Comparison of ENCODE assay signal across 26 cellular contexts in the genomic region with DNA sequence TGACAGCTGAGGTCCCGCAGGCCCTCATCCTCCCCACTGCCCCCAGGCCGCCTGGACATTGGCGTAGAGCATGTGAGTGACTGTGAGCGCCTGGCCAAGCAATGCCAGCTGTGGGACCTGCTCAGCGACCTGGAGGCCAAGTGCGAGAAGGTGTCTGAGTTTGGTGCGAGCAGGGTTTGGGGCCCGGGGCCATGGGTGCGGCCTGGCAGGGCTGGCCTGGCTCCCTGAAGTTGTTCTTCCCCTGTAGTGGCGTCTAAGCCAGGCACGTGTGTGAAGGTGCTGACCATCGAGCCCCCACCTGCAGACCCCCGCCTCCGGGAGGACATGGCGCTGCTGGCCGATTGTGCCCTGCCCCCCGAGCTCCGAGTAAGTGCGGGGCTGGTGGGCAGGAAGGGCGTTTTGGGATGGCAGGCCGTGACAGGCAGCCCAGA. TPM values are rescaled to one million over a fixed set of nuclear protein-coding genes. Genes with fewer than 3 reads are reported as not detected.
DNase-seq lines count a peak whose midpoint lies in the region; ATAC-seq, FAIRE-seq and TF ChIP-seq lines count a peak whose summit lies in the region.
"Had no signal": no experiment of that assay in that cellular context is flagged by ENCODE, and none has a peak within 500 bp of the region (broad histone marks: within the 10 kb centered on the region; RNA-seq: fewer than 3 reads in every experiment).

No MANE protein-coding gene starts in this region.

- no peaks in the 10 kb centered on the region for H3K36me3 ChIP-seq in astrocyte (ENCODE audit: insufficient read depth, low read length)
- peaks cover 36 to 67% (median 45%) of the 10 kb centered on the region in 3 donors for H3K36me3 ChIP-seq in tibial artery
- no peaks in the 10 kb centered on the region for H3K36me3 ChIP-seq in GM23338 (ENCODE audit: insufficient read depth)
- H3K36me3 ChIP-seq: brain microvascular endothelial cell had no signal

- H3K9ac ChIP-seq in astrocyte (ENCODE audit: low read length) = no peak overlapping the region
- H3K9ac ChIP-seq: KMS-11 had no signal

- peaks cover 10% of the 10 kb centered on the region for H3K4me1 ChIP-seq in astrocyte (ENCODE audit: insufficient read depth, low read length)
- peaks cover 12 to 35% (median 26%) of the 10 kb centered on the region in 4 donors for H3K4me1 ChIP-seq in tibial artery
- peaks cover 5% of the 10 kb centered on the region; the same call in 1 of the 2 replicates for H3K4me1 ChIP-seq in GM23338 (ENCODE audit: insufficient read depth)

- H3K27ac ChIP-seq in astrocyte (ENCODE audit: low read depth, low read length) = no peak overlapping the region
- H3K27ac ChIP-seq in tibial artery = no peak overlapping the region
- no peak overlapping the region for H3K27ac ChIP-seq in GM23338 (ENCODE audit: low read depth)
- H3K27ac ChIP-seq: A549, brain microvascular endothelial cell, gastroesophageal sphincter, KMS-11 had no signal

- no peaks in the 10 kb centered on the region for H3K9me2 ChIP-seq in GM23338 (ENCODE audit: insufficient read depth)

- intact Hi-C loops in natural killer cell (cut with micrococcal nuclease) = no loop called here
- intact Hi-C loops in tibial artery (cut with DNase I; ENCODE audit: low total_unique reads) = no loop called here

- H2AFZ ChIP-seq in astrocyte (ENCODE audit: low read depth, low read length) (no peak overlapping the region), GM23338 (no peak overlapping the region)

- peak overlapping the region; percentile 40 for H3K4me3 Mint-ChIP-seq in astrocyte (ENCODE audit: unreplicated experiment)
- H3K4me3 Mint-ChIP-seq in natural killer cell = no peak overlapping the region
- H3K4me3 Mint-ChIP-seq in GM23338 = no peak overlapping the region
- H3K4me3 Mint-ChIP-seq: activated naive CD8-positive, alpha-beta T cell treated with anti-CD3 and anti-CD28 coated beads for 36 hours; activated T-helper 1 cell treated with anti-CD3 and anti-CD28 coated beads, Interleukin-12 subunit alpha, Interleukin-12 subunit beta, Interleukin-2, Interleukin-4 antibody, amounts not matched to agents 30 ng/mL and 10 ng/mL and 1 ng/mL, durations not matched to agents 14 hours and 24 hours and 36 hours; mesothelial cell of epicardium; nephron progenitor cell; stimulated activated naive B cell treated with anti-CD40 and anti-IgM and Interleukin-4, amounts not matched to agents 10 μg/mL and 1 μg/mL and 100 μg/mL, for 72 hours had no signal

- H3K79me2 ChIP-seq in astrocyte (ENCODE audit: insufficient read depth, low read length) = no peaks in the 10 kb centered on the region
- no peaks in the 10 kb centered on the region for H3K79me2 ChIP-seq in GM23338 (replicated peaks; ENCODE audit: insufficient read depth)

- no peaks in the 10 kb centered on the region for H3K4me1 Mint-ChIP-seq in astrocyte (ENCODE audit: low read depth, unreplicated experiment)
- peaks cover 18 to 46% of the 10 kb centered on the region in 2 donors for H3K4me1 Mint-ChIP-seq in natural killer cell
- peaks cover 16% of the 10 kb centered on the region for H3K4me1 Mint-ChIP-seq in GM23338

- H3K36me3 Mint-ChIP-seq in astrocyte (ENCODE audit: low read depth, unreplicated experiment) = peaks cover 12% of the 10 kb centered on the region
- no peaks in the 10 kb centered on the region for H3K36me3 Mint-ChIP-seq in natural killer cell
- no peaks in the 10 kb centered on the region; the same call in 2 of the 3 replicates for H3K36me3 Mint-ChIP-seq in GM23338 (ENCODE audit: low read depth)
- H3K36me3 Mint-ChIP-seq: activated naive CD8-positive, alpha-beta T cell treated with anti-CD3 and anti-CD28 coated beads for 36 hours had no signal

- H4K20me1 ChIP-seq in astrocyte (ENCODE audit: insufficient read depth, low read length) (no peaks in the 10 kb centered on the region), GM23338 (replicated peaks; ENCODE audit: insufficient read depth) (no peaks in the 10 kb centered on the region)

- DNase-seq in activated effector memory CD4-positive, alpha-beta T cell treated with anti-CD3 and anti-CD28 coated beads, Interleukin-2, amount 50 U/mL, for 16 hours = peak; percentile 56
- DNase-seq in activated effector memory CD4-positive, alpha-beta T cell treated with Interleukin-2 at 50 U/mL for 16 hours = no peak
- DNase-seq in astrocyte (ENCODE audit: low read depth) (no peak), natural killer cell (peak; percentile 13), tibial artery (peak; percentile 12 to 59), GM23338 (ENCODE audit: low spot score) (no peak), mucosa of gallbladder (ENCODE audit: low spot score) (no peak), NCI-H524 treated with DMSO at 0.1 percent for 48 hours (lab: John Stamatoyannopoulos, UW) (no peak)
- DNase-seq: activated CD4-positive, alpha-beta T cell treated with anti-CD3 and anti-CD28 coated beads for 1 hour; activated naive CD8-positive, alpha-beta T cell treated with anti-CD3 and anti-CD28 coated beads for 36 hours; brain microvascular endothelial cell; Calu3; NCI-H1694; nephron progenitor cell; stimulated activated CD4-positive, alpha-beta T cell treated with anti-CD3 and anti-CD28 coated beads, Interleukin-2, amount 100 ng/mL, for 48 hours; stimulated activated naive B cell treated with anti-CD40 and anti-IgM and Interleukin-4, amounts not matched to agents 10 μg/mL and 1 μg/mL and 100 μg/mL, for 72 hours; SW 1271 had no signal

- H3K27me3 ChIP-seq in astrocyte (ENCODE audit: insufficient read depth, low read length) (no peaks in the 10 kb centered on the region), tibial artery (no peaks in the 10 kb centered on the region), GM23338 (ENCODE audit: insufficient read depth) (no peaks in the 10 kb centered on the region)
- H3K27me3 ChIP-seq: brain microvascular endothelial cell, gastroesophageal sphincter had no signal

- H3K4me2 ChIP-seq in astrocyte (ENCODE audit: low read length) = no peak overlapping the region
- no peak overlapping the region for H3K4me2 ChIP-seq in GM23338
- H3K4me2 ChIP-seq: A549, KMS-11, smooth muscle cell had no signal

- no peaks in the 10 kb centered on the region for H3F3A ChIP-seq in GM23338 (replicated peaks; ENCODE audit: low read depth)

- no peaks in the 10 kb centered on the region for H3K9me3 Mint-ChIP-seq in astrocyte (ENCODE audit: unreplicated experiment)
- H3K9me3 Mint-ChIP-seq in natural killer cell = no peaks in the 10 kb centered on the region
- peaks cover 5% of the 10 kb centered on the region; the same call in 2 of the 3 replicates for H3K9me3 Mint-ChIP-seq in GM23338
- H3K9me3 Mint-ChIP-seq: activated naive CD8-positive, alpha-beta T cell treated with anti-CD3 and anti-CD28 coated beads for 36 hours; activated T-helper 1 cell treated with anti-CD3 and anti-CD28 coated beads, Interleukin-12 subunit alpha, Interleukin-12 subunit beta, Interleukin-2, Interleukin-4 antibody, amounts not matched to agents 30 ng/mL and 10 ng/mL and 1 ng/mL, durations not matched to agents 14 hours and 24 hours and 36 hours; mesothelial cell of epicardium; nephron progenitor cell; stimulated activated naive B cell treated with anti-CD40 and anti-IgM and Interleukin-4, amounts not matched to agents 10 μg/mL and 1 μg/mL and 100 μg/mL, for 72 hours had no signal

- TF ChIP-seq CTCF in astrocyte (IDR thresholded peaks at IDR 0.05; ENCODE audit: insufficient read depth, low read depth, low read length) (no peak), natural killer cell (IDR thresholded peaks at IDR 0.05) (no peak), tibial artery (IDR thresholded peaks at IDR 0.05) (no peak), GM23338 (conservative IDR thresholded peaks at IDR 0.05; ENCODE audit: low read depth in 2 of 2) (no peak)

- H3K27me3 Mint-ChIP-seq in astrocyte (ENCODE audit: low read depth, unreplicated experiment) (peaks cover 2% of the 10 kb centered on the region), natural killer cell (ENCODE audit: low read depth in 2 of 2) (no peaks in the 10 kb centered on the region), GM23338 (ENCODE audit: insufficient read depth, low read depth, poor library complexity) (peaks cover 11% of the 10 kb centered on the region)
- H3K27me3 Mint-ChIP-seq: activated naive CD8-positive, alpha-beta T cell treated with anti-CD3 and anti-CD28 coated beads for 36 hours; stimulated activated naive B cell treated with anti-CD40 and anti-IgM and Interleukin-4, amounts not matched to agents 10 μg/mL and 1 μg/mL and 100 μg/mL, for 72 hours had no signal

- FAIRE-seq in astrocyte (lab: Jason Lieb, UNC) = no peak
- FAIRE-seq: A549, colon, HTR-8/SVneo had no signal

- no peak overlapping the region for H3K27ac Mint-ChIP-seq in astrocyte (ENCODE audit: unreplicated experiment)
- no peak overlapping the region for H3K27ac Mint-ChIP-seq in natural killer cell
- no peak overlapping the region for H3K27ac Mint-ChIP-seq in GM23338
- H3K27ac Mint-ChIP-seq: activated naive CD8-positive, alpha-beta T cell treated with anti-CD3 and anti-CD28 coated beads for 36 hours; activated T-helper 1 cell treated with anti-CD3 and anti-CD28 coated beads, Interleukin-12 subunit alpha, Interleukin-12 subunit beta, Interleukin-2, Interleukin-4 antibody, amounts not matched to agents 30 ng/mL and 10 ng/mL and 1 ng/mL, durations not matched to agents 14 hours and 24 hours and 36 hours; mesothelial cell of epicardium; nephron progenitor cell had no signal

- H3K9me3 ChIP-seq in astrocyte (ENCODE audit: insufficient read depth, low read depth, low read length) (no peaks in the 10 kb centered on the region), tibial artery (no peaks in the 10 kb centered on the region)
- H3K9me3 ChIP-seq: A549, gastroesophageal sphincter, psoas muscle had no signal

- ATAC-seq in natural killer cell = no peak
- ATAC-seq in GM23338 = no peak
- ATAC-seq: A549; gastroesophageal sphincter; psoas muscle; stimulated activated naive B cell treated with anti-CD40 and anti-IgM and Interleukin-4, amounts not matched to agents 10 μg/mL and 1 μg/mL and 100 μg/mL, for 72 hours had no signal

- H3K4me3 ChIP-seq in astrocyte (ENCODE audit: insufficient read depth, low read depth, low read length) = no peak overlapping the region
- H3K4me3 ChIP-seq in tibial artery = no peak overlapping the region
- H3K4me3 ChIP-seq in GM23338 = no peak overlapping the region
- H3K4me3 ChIP-seq: A549, gastroesophageal sphincter, psoas muscle, smooth muscle cell had no signal

TF ChIP-seq in GM23338, 12 proteins besides CTCF, POLR2A, EP300 and RAD21 (continues in another document):
- TF ChIP-seq NANOG (IDR thresholded peaks at IDR 0.05; ENCODE audit: borderline replicate concordance) (no peak), ZNF331 (CRISPR knock-in tag; IDR thresholded peaks at IDR 0.05; ENCODE audit: low read depth) (no peak), POLR2AphosphoS5 (IDR thresholded peaks at IDR 0.05; ENCODE audit: low read depth) (no peak)

RNA-seq across cellular contexts. Expression of gene ABTB1, which starts 4.2 kb away (rescaled TPM):
- total RNA-seq in astrocyte (11.6 and 11.8 TPM in 2 replicates), natural killer cell (100 to 1,000 TPM in 2 of 3 donors, 10 to 100 TPM in 1; 98.8 to 127 (median 107) TPM), mucosa of gallbladder (57.7 TPM)
- 5.0 and 5.7 TPM in 2 replicates for total RNA-seq in GM23338 (2014; rRNA removed; shearing (Covaris generic))
- polyA plus RNA-seq in GM23338 (2016; fragmentation: Nextera tagmentation; extraction: Ambion mirVana) = 3.7 TPM in 2 replicates

RNA-seq across cellular contexts. Expression of gene PODXL2, which starts 48.0 kb away (rescaled TPM):
- total RNA-seq in astrocyte (14.5 and 15.5 TPM in 2 replicates), natural killer cell (1 to 10 TPM; 2.2 to 3.5 (median 2.7) TPM), mucosa of gallbladder (16.8 TPM)
- total RNA-seq in GM23338 (2014; rRNA removed; shearing (Covaris generic)) = 51.0 and 57.6 TPM in 2 replicates
- 18.4 and 19.1 TPM in 2 replicates for polyA plus RNA-seq in GM23338 (2016; fragmentation: Nextera tagmentation; extraction: Ambion mirVana)

Comparison
In these comparisons a context has a peak if more than half of its experiments do, and no peak if none do; other contexts are left out.
1. DNase-seq: peak in activated effector memory CD4-positive, alpha-beta T cell treated with anti-CD3 and anti-CD28 coated beads, Interleukin-2, amount 50 U/mL, for 16 hours (single experiment), natural killer cell (single experiment) and tibial artery (2 of 2); none in activated effector memory CD4-positive, alpha-beta T cell treated with Interleukin-2 at 50 U/mL for 16 hours (single experiment), astrocyte (single experiment), GM23338 (single experiment), mucosa of gallbladder (single experiment) and NCI-H524 treated with DMSO at 0.1 percent for 48 hours (single experiment).